ENCODE assay signal across 9 cellular contexts in genomic region chr4:184382189-184382846, GRCh38.
A peak's percentile ranks its signal among the peaks of the same experiment; 100 is the strongest.
DNase-seq lines count a peak whose midpoint lies in the region; ATAC-seq, FAIRE-seq and TF ChIP-seq lines count a peak whose summit lies in the region.
"Had no signal": no experiment of that assay in that cellular context is flagged by ENCODE, and none has a peak within 500 bp of the region (broad histone marks: within the 10 kb centered on the region; RNA-seq: fewer than 3 reads in every experiment).

No MANE protein-coding gene starts in this region.

- H3K79me1 ChIP-seq in IMR-90 (ENCODE audit: low read depth in 1 of 2, low read length in 2 of 2) = peaks cover 5 to 26% of the 10 kb centered on the region in 2 experiments; a peak in 2 of 4 replicates

- H3K23ac ChIP-seq in IMR-90 (ENCODE audit: low read depth, low read length) = peak overlapping the region; percentile 41

- in situ Hi-C loops in IMR-90 (cut with MboI; ENCODE audit: low sequenced_read_pairs) = no loop called here

- peaks cover 32% of the 10 kb centered on the region for H3K9me1 ChIP-seq in IMR-90 (ENCODE audit: insufficient read depth, low read length)

- no peak for TF ChIP-seq CTCF in IMR-90 (conservative IDR thresholded peaks at IDR 0.05; ENCODE audit: low read depth, low read length)
- no peak for TF ChIP-seq CTCF in osteocyte (IDR thresholded peaks at IDR 0.05)
- TF ChIP-seq CTCF in testis (IDR thresholded peaks at IDR 0.05) = no peak

- H3K4me1 Mint-ChIP-seq in activated T-helper 17 cell treated with anti-CD3 and anti-CD28 coated beads, Interleukin-2, amount 50 U/mL, for 72 hours = peaks cover 39% of the 10 kb centered on the region
- peaks cover 38% of the 10 kb centered on the region for H3K4me1 Mint-ChIP-seq in osteocyte (ENCODE audit: unreplicated experiment)

- H3K56ac ChIP-seq in IMR-90 (ENCODE audit: extremely low read depth, insufficient read depth, low read length) = peak overlapping the region; percentile 24; the same call in 1 of the 2 replicates

- H3K27ac ChIP-seq in IMR-90 (ENCODE audit: insufficient read depth, low read length) = peak overlapping the region; percentile 48
- H3K27ac ChIP-seq in testis = no peak overlapping the region

- no peak for ATAC-seq in IMR-90 (ENCODE audit: low read depth)
- ATAC-seq in activated T-helper 17 cell treated with anti-CD3 and anti-CD28 coated beads, Interleukin-2, amount 50 U/mL, for 72 hours (replicated peaks) = peak; percentile 74

- no peak overlapping the region for H2AK9ac ChIP-seq in IMR-90 (replicated peaks; ENCODE audit: low read depth, low read length, poor library complexity)

- dilution Hi-C loops in IMR-90 (cut with HindIII; ENCODE audit: low sequenced_read_pairs, unreplicated experiment) = no loop called here

- peak overlapping the region; percentile 93 for H2BK5ac ChIP-seq in IMR-90 (ENCODE audit: low read depth, low read length, poor library complexity, severe bottlenecking)

- H2BK120ac ChIP-seq in IMR-90 (ENCODE audit: low read depth, low read length) = peak overlapping the region; percentile 91

- TF ChIP-seq POLR2A in GM12892 (IDR thresholded peaks at IDR 0.05; ENCODE audit: low read depth, low read length) (peak; percentile 71), IMR-90 (IDR thresholded peaks at IDR 0.05; ENCODE audit: low read depth, low read length) (no peak), testis (IDR thresholded peaks at IDR 0.05) (no peak)

- intact Hi-C loops in IMR-90 (cut with micrococcal nuclease) = loop anchor here (2.0 to 10.0 kb wide), 3 partner anchors 34 to 262 kb away; partner anchors contain the start of genes CASP3 and PRIMPOL
- intact Hi-C loops in testis (cut with DNase I; ENCODE audit: low total_unique reads) = no loop called here

- H3K36me3 Mint-ChIP-seq in activated T-helper 17 cell treated with anti-CD3 and anti-CD28 coated beads, Interleukin-2, amount 50 U/mL, for 72 hours (ENCODE audit: low read depth) = peaks cover 21% of the 10 kb centered on the region
- peaks cover 10% of the 10 kb centered on the region for H3K36me3 Mint-ChIP-seq in osteocyte (ENCODE audit: unreplicated experiment)

- H2BK15ac ChIP-seq in IMR-90 (ENCODE audit: low read depth, low read length) = peak overlapping the region; percentile 53

- H3K4me2 ChIP-seq in IMR-90 (ENCODE audit: low read depth, low read length) = peak overlapping the region; percentile 20; the same call in 1 of the 2 replicates

- peak overlapping the region; percentile 72 for H3K4me3 Mint-ChIP-seq in activated T-helper 17 cell treated with anti-CD3 and anti-CD28 coated beads, Interleukin-2, amount 50 U/mL, for 72 hours
- H3K4me3 Mint-ChIP-seq in osteocyte (ENCODE audit: unreplicated experiment) = no peak overlapping the region

- H3K14ac ChIP-seq in IMR-90 (replicated peaks; ENCODE audit: low read depth, low read length) = peak overlapping the region; percentile 60

- peaks cover 27% of the 10 kb centered on the region for H3K4me1 ChIP-seq in IMR-90 (ENCODE audit: control insufficient read depth, insufficient read depth, low read length)
- H3K4me1 ChIP-seq in testis = peaks cover 22% of the 10 kb centered on the region

- peak overlapping the region; percentile 73 for H3K4ac ChIP-seq in IMR-90 (ENCODE audit: low read depth, low read length)

- no TSS peak for BruUV-seq in IMR-90 (replicated peaks; lab: Mats Ljungman, UMichigan)

- DNase-seq in GM12892 (ENCODE audit: insufficient read length) (no peak), IMR-90 (no peak), osteocyte (ENCODE audit: extremely low spot score, unreplicated experiment) (no peak), HTR-8/SVneo (ENCODE audit: insufficient read length, low spot score) (no peak), testis (no peak), epidermal melanocyte (ENCODE audit: insufficient read length, low spot score) (no peak)
- DNase-seq in activated CD4-positive, CD25-positive, alpha-beta regulatory T cell treated with anti-CD3 and anti-CD28 coated beads, Interleukin-2, amount 50 U/mL, for 72 hours = no peak

- peak overlapping the region; percentile 23 for H2AK5ac ChIP-seq in IMR-90 (ENCODE audit: low read depth, low read length)

- H2BK20ac ChIP-seq in IMR-90 (ENCODE audit: low read depth, low read length) = peak overlapping the region; percentile 49

- H3K9me3 ChIP-seq in IMR-90 (ENCODE audit: control insufficient read depth, insufficient read depth, low read length) = no peaks in the 10 kb centered on the region
- no peaks in the 10 kb centered on the region for H3K9me3 ChIP-seq in testis

- H3K36me3 ChIP-seq in IMR-90 (ENCODE audit: control insufficient read depth, insufficient read depth, low read length) (peaks cover 9% of the 10 kb centered on the region), testis (ENCODE audit: low read depth, missing control alignments) (no peaks in the 10 kb centered on the region)

- no peak for TF ChIP-seq RAD21 in IMR-90 (IDR thresholded peaks at IDR 0.05; ENCODE audit: low read length)

- H4K8ac ChIP-seq in IMR-90 (ENCODE audit: low read depth in 2 of 2, low read length in 2 of 2) = peak overlapping the region; percentile 58 to 78; a peak in 3 of 4 replicates

- H4K91ac ChIP-seq in IMR-90 (ENCODE audit: insufficient read depth, low read depth, low read length) = peak overlapping the region; percentile 83

- FAIRE-seq in GM12892 (lab: Jason Lieb, UNC) (peak; percentile 70), HTR-8/SVneo (lab: Jason Lieb, UNC) (no peak)
- FAIRE-seq: urothelium cell line had no signal

- peak overlapping the region; percentile 64 for H3K27ac Mint-ChIP-seq in activated T-helper 17 cell treated with anti-CD3 and anti-CD28 coated beads, Interleukin-2, amount 50 U/mL, for 72 hours
- peak overlapping the region; percentile 88 for H3K27ac Mint-ChIP-seq in osteocyte (ENCODE audit: unreplicated experiment)

- no peak overlapping the region for H3K4me3 ChIP-seq in IMR-90 (ENCODE audit: insufficient read depth, low read depth, low read length)
- no peak overlapping the region for H3K4me3 ChIP-seq in testis

- CTCF ChIA-PET in IMR-90 (lab: Yijun Ruan, JAX) = interaction anchor here (0.6 kb wide), 2 partner anchors 47 to 908 kb away, joined by 3 read pairs; no protein-coding TSS in a partner anchor

- H3K9ac ChIP-seq in IMR-90 (ENCODE audit: low read depth, low read length) = peak overlapping the region; percentile 49; the same call in 1 of the 2 replicates

- H3K27me3 Mint-ChIP-seq in activated T-helper 17 cell treated with anti-CD3 and anti-CD28 coated beads, Interleukin-2, amount 50 U/mL, for 72 hours = no peaks in the 10 kb centered on the region
- H3K27me3 Mint-ChIP-seq in osteocyte (ENCODE audit: unreplicated experiment) = no peaks in the 10 kb centered on the region

- WGBS in IMR-90 (ENCODE audit: extremely low coverage in 2 of 2, insufficient read length in 1 of 2), 2 experiments = 50% methylated on average over 2 of the region's 12 CpGs; no CpG with 5 or more reads in 1 of the 2 experiments
- 72 to 74% methylated on average over 12 of the region's 12 CpGs for WGBS in testis, 2 donors

- POLR2A ChIA-PET in IMR-90 (lab: Charles Lee; ENCODE audit: unreplicated experiment) = no interaction called here

- H4K5ac ChIP-seq in IMR-90 (ENCODE audit: low read depth, low read length) = peak overlapping the region; percentile 30

- H3K9me3 Mint-ChIP-seq in activated T-helper 17 cell treated with anti-CD3 and anti-CD28 coated beads, Interleukin-2, amount 50 U/mL, for 72 hours = no peaks in the 10 kb centered on the region
- peaks cover 4% of the 10 kb centered on the region for H3K9me3 Mint-ChIP-seq in osteocyte (ENCODE audit: unreplicated experiment)

- H3K18ac ChIP-seq in IMR-90 (ENCODE audit: low read depth, low read length) = peak overlapping the region; percentile 96

- no peaks in the 10 kb centered on the region for H3K27me3 ChIP-seq in IMR-90 (ENCODE audit: control insufficient read depth, insufficient read depth, low read length)
- H3K27me3 ChIP-seq in testis = no peaks in the 10 kb centered on the region

- peaks cover 8% of the 10 kb centered on the region for H4K20me1 ChIP-seq in IMR-90 (ENCODE audit: insufficient read depth, low read length)

- H2AFZ ChIP-seq in IMR-90 (replicated peaks; ENCODE audit: low read length, poor library complexity) = peak overlapping the region; percentile 38

TF ChIP-seq in IMR-90, 13 proteins besides CTCF, POLR2A, EP300 and RAD21:
- no peak for TF ChIP-seq BHLHE40 (IDR thresholded peaks at IDR 0.05; ENCODE audit: low read depth, low read length)
